ENCODE assay signal across 17 cellular contexts in genomic region chr1:231679109-231679508, GRCh38. TPM values are rescaled to one million over a fixed set of nuclear protein-coding genes. Genes with fewer than 3 reads are reported as not detected.
DNase-seq lines count a peak whose midpoint lies in the region; TF ChIP-seq lines count a peak whose summit lies in the region.
"Had no signal": no experiment of that assay in that cellular context is flagged by ENCODE, and none has a peak within 500 bp of the region (broad histone marks: within the 10 kb centered on the region; RNA-seq: fewer than 3 reads in every experiment).

No MANE protein-coding gene starts in this region.

- peak overlapping the region; percentile 31 for H3K27ac Mint-ChIP-seq in neural crest cell (ENCODE audit: unreplicated experiment)
- H3K27ac Mint-ChIP-seq: activated naive CD4-positive, alpha-beta T cell treated with anti-CD3 and anti-CD28 coated beads, Interleukin-2, amount 50 U/mL, for 24 hours had no signal

- H3K4me1 Mint-ChIP-seq in neural crest cell: peaks cover 16% of the 10 kb centered on the region

- H3K27me3 Mint-ChIP-seq in neural crest cell (ENCODE audit: low read depth): no peaks in the 10 kb centered on the region
- H3K27me3 Mint-ChIP-seq: activated naive CD4-positive, alpha-beta T cell treated with anti-CD3 and anti-CD28 coated beads, Interleukin-2, amount 50 U/mL, for 24 hours had no signal

- DNase-seq in NCI-H146 (lab: John Stamatoyannopoulos, UW): peak; percentile 61
- no peak for DNase-seq in NCI-H146 treated with DMSO at 0.1 percent for 48 hours (lab: John Stamatoyannopoulos, UW; ENCODE audit: unreplicated experiment)
- DNase-seq in NCI-H1105 (lab: John Stamatoyannopoulos, UW): peak; percentile 13
- peak; percentile 46 for DNase-seq in NCI-H69 (lab: John Stamatoyannopoulos, UW)
- no peak for DNase-seq in neural crest cell (ENCODE audit: low read depth, low spot score)
- DNase-seq in COLO668 (lab: John Stamatoyannopoulos, UW; ENCODE audit: unreplicated experiment): no peak
- no peak for DNase-seq in inferior parietal cortex (ENCODE audit: extremely low spot score)
- no peak for DNase-seq in SKM-1 (lab: John Stamatoyannopoulos, UW; ENCODE audit: unreplicated experiment)
- DNase-seq: 8988T; activated CD4-positive, alpha-beta T cell treated with anti-CD3 and anti-CD28 coated beads, Interleukin-2, amount 50 U/mL, for 4 hours; gastrocnemius medialis; MM.1S; NCI-H510A treated with DMSO at 0.1 percent for 48 hours; Peyer's patch; stimulated activated naive CD8-positive, alpha-beta T cell treated with anti-CD3 and anti-CD28 coated beads, Interleukin-15, Interleukin-2, amounts not matched to agents 100 U/mL and 50 U/mL, for 24 hours; SW 1271 had no signal

- peaks cover 6% of the 10 kb centered on the region for H3K36me3 Mint-ChIP-seq in neural crest cell (ENCODE audit: low read depth)

- no peak overlapping the region for H3K4me3 Mint-ChIP-seq in neural crest cell
- H3K4me3 Mint-ChIP-seq: activated naive CD4-positive, alpha-beta T cell treated with anti-CD3 and anti-CD28 coated beads, Interleukin-2, amount 50 U/mL, for 24 hours had no signal

- no peaks in the 10 kb centered on the region for H3K9me3 Mint-ChIP-seq in neural crest cell
- H3K9me3 Mint-ChIP-seq: activated naive CD4-positive, alpha-beta T cell treated with anti-CD3 and anti-CD28 coated beads, Interleukin-2, amount 50 U/mL, for 24 hours had no signal

- no peak for TF ChIP-seq CTCF in neural crest cell (conservative IDR thresholded peaks at IDR 0.05)

RNA-seq across cellular contexts. Expression of gene DISC1, which starts 52.5 kb away (rescaled TPM):
- total RNA-seq in neural crest cell: 11.6 and 13.7 TPM in 2 replicates

Comparison
In these comparisons a context has a peak if more than half of its experiments do, and no peak if none do; other contexts are left out.
1. DNase-seq: peak in NCI-H146 (single experiment), NCI-H1105 (single experiment) and NCI-H69 (single experiment); none in NCI-H146 treated with DMSO at 0.1 percent for 48 hours (single experiment), neural crest cell (single experiment), COLO668 (single experiment), inferior parietal cortex (single experiment) and SKM-1 (single experiment).